Comparison of ENCODE assay signal across 20 cellular contexts in genomic region chr5:115948013-115948605, GRCh38. TPM values are rescaled to one million over a fixed set of nuclear protein-coding genes. Genes with fewer than 3 reads are reported as not detected.
A peak's percentile ranks its signal among the peaks of the same experiment; 100 is the strongest.
DNase-seq lines count a peak whose midpoint lies in the region; ATAC-seq and TF ChIP-seq lines count a peak whose summit lies in the region.
"Had no signal": no experiment of that assay in that cellular context is flagged by ENCODE, and none has a peak within 500 bp of the region (broad histone marks: within the 10 kb centered on the region; RNA-seq: fewer than 3 reads in every experiment).

No MANE protein-coding gene starts in this region.

- TF ChIP-seq CTCF in right atrium auricular region (IDR thresholded peaks at IDR 0.05) (no peak), NB4 (IDR thresholded peaks at IDR 0.05; ENCODE audit: low read depth, low read length) (no peak)

- H3K27ac ChIP-seq in right atrium auricular region: no peak overlapping the region
- H3K27ac ChIP-seq in subcutaneous abdominal adipose tissue (ENCODE audit: low read depth, low read length): peak overlapping the region; percentile 68
- H3K27ac ChIP-seq: colonic mucosa, SK-N-MC, testis had no signal

- no peaks in the 10 kb centered on the region for H3K4me1 Mint-ChIP-seq in activated T-cell treated with anti-CD3 and anti-CD28 coated beads, Interleukin-2, amount 50 U/mL, for 4 hours (ENCODE audit: low read depth)
- H3K4me1 Mint-ChIP-seq in stimulated activated naive CD8-positive, alpha-beta T cell treated with anti-CD3 and anti-CD28 coated beads, Interleukin-15, amount 100 ng/mL, for 72 hours: no peaks in the 10 kb centered on the region

- H3K4me3 ChIP-seq in right atrium auricular region (no peak overlapping the region), NB4 (ENCODE audit: low read depth, low read length) (no peak overlapping the region), subcutaneous abdominal adipose tissue (ENCODE audit: low read depth in 1 of 5, low read length in 5 of 5) (no peak overlapping the region)
- H3K4me3 ChIP-seq: colonic mucosa, SK-N-MC, testis had no signal

- H3K36me3 Mint-ChIP-seq in activated T-cell treated with anti-CD3 and anti-CD28 coated beads, Interleukin-2, amount 50 U/mL, for 4 hours (ENCODE audit: insufficient read depth): no peaks in the 10 kb centered on the region

- H3K4me3 Mint-ChIP-seq in activated T-cell treated with anti-CD3 and anti-CD28 coated beads, Interleukin-2, amount 50 U/mL, for 4 hours: no peak overlapping the region
- H3K4me3 Mint-ChIP-seq in stimulated activated naive CD8-positive, alpha-beta T cell treated with anti-CD3 and anti-CD28 coated beads, Interleukin-15, amount 100 ng/mL, for 72 hours: no peak overlapping the region
- H3K4me3 Mint-ChIP-seq: activated T-helper 1 cell treated with anti-CD3 and anti-CD28 coated beads, Interleukin-12 subunit alpha, Interleukin-12 subunit beta, Interleukin-2, Interleukin-4 antibody, amounts not matched to agents 30 ng/mL and 10 ng/mL and 1 ng/mL, durations not matched to agents 14 hours and 24 hours and 36 hours had no signal

- intact Hi-C loops in Right ventricle myocardium superior (cut with DNase I): no loop called here

- H3K36me3 ChIP-seq in right atrium auricular region (no peaks in the 10 kb centered on the region), subcutaneous abdominal adipose tissue (ENCODE audit: control insufficient read depth in 5 of 5, insufficient read depth in 5 of 5, low read length in 5 of 5) (no peaks in the 10 kb centered on the region)
- H3K36me3 ChIP-seq: colonic mucosa had no signal

- peaks cover 10% of the 10 kb centered on the region for H3K27me3 Mint-ChIP-seq in activated T-cell treated with anti-CD3 and anti-CD28 coated beads, Interleukin-2, amount 50 U/mL, for 4 hours (ENCODE audit: low read depth)
- H3K27me3 Mint-ChIP-seq in stimulated activated naive CD8-positive, alpha-beta T cell treated with anti-CD3 and anti-CD28 coated beads, Interleukin-15, amount 100 ng/mL, for 72 hours: peaks cover 13% of the 10 kb centered on the region

- ATAC-seq in Right ventricle myocardium superior (ENCODE audit: poor library complexity): peak; percentile 83
- ATAC-seq in activated T-cell treated with anti-CD3 and anti-CD28 coated beads, Interleukin-2, amount 50 U/mL, for 4 hours: no peak
- no peak for ATAC-seq in stimulated activated naive CD8-positive, alpha-beta T cell treated with anti-CD3 and anti-CD28 coated beads, Interleukin-15, amount 100 ng/mL, for 72 hours
- ATAC-seq: activated naive CD4-positive, alpha-beta T cell treated with anti-CD3 and anti-CD28 coated beads, Interleukin-2, amount 50 U/mL, for 72 hours; Panc1 had no signal

- H3K9me3 ChIP-seq in right atrium auricular region: no peaks in the 10 kb centered on the region
- no peaks in the 10 kb centered on the region for H3K9me3 ChIP-seq in subcutaneous abdominal adipose tissue (ENCODE audit: control insufficient read depth in 5 of 5, low read length in 5 of 5)
- H3K9me3 ChIP-seq: colonic mucosa, testis had no signal

- H3K4me1 ChIP-seq in right atrium auricular region (no peaks in the 10 kb centered on the region), subcutaneous abdominal adipose tissue (ENCODE audit: control insufficient read depth in 5 of 5, insufficient read depth in 5 of 5, low read length in 5 of 5) (peaks cover 0 to 25% (median 12%) of the 10 kb centered on the region in 5 donors)
- H3K4me1 ChIP-seq: colonic mucosa, testis had no signal

- H3K27me3 ChIP-seq in right atrium auricular region: no peaks in the 10 kb centered on the region
- no peaks in the 10 kb centered on the region for H3K27me3 ChIP-seq in subcutaneous abdominal adipose tissue (ENCODE audit: control insufficient read depth in 5 of 5, insufficient read depth in 4 of 5, low read length in 5 of 5)
- H3K27me3 ChIP-seq: colonic mucosa, testis had no signal

- DNase-seq in Right ventricle myocardium superior (no peak), right atrium auricular region (ENCODE audit: low spot score) (no peak), NB4 (ENCODE audit: low read depth) (peak; percentile 25), fibroblast of the conjunctiva (ENCODE audit: low read depth) (peak; percentile 57)
- no peak for DNase-seq in activated T-cell treated with anti-CD3 and anti-CD28 coated beads, Interleukin-2, amount 50 U/mL, for 4 hours
- DNase-seq in stimulated activated naive CD8-positive, alpha-beta T cell treated with anti-CD3 and anti-CD28 coated beads, Interleukin-15, amount 100 ng/mL, for 72 hours: no peak
- DNase-seq in central memory CD4-positive, alpha-beta T cell: no peak
- DNase-seq: activated CD8-positive, alpha-beta memory T cell treated with anti-CD3 and anti-CD28 coated beads for 24 hours; colonic mucosa; Kasumi-1; midbrain; NCI-H1436; NCI-H2171 treated with DMSO at 0.1 percent for 48 hours; T-helper 9 cell; testis had no signal

- H3K27ac Mint-ChIP-seq in stimulated activated naive CD8-positive, alpha-beta T cell treated with anti-CD3 and anti-CD28 coated beads, Interleukin-15, amount 100 ng/mL, for 72 hours: no peak overlapping the region
- H3K27ac Mint-ChIP-seq: activated naive CD4-positive, alpha-beta T cell treated with anti-CD3 and anti-CD28 coated beads, Interleukin-2, amount 50 U/mL, for 72 hours; activated T-helper 1 cell treated with anti-CD3 and anti-CD28 coated beads, Interleukin-12 subunit alpha, Interleukin-12 subunit beta, Interleukin-2, Interleukin-4 antibody, amounts not matched to agents 30 ng/mL and 10 ng/mL and 1 ng/mL, durations not matched to agents 14 hours and 24 hours and 36 hours had no signal

- H3K9me3 Mint-ChIP-seq in activated T-cell treated with anti-CD3 and anti-CD28 coated beads, Interleukin-2, amount 50 U/mL, for 4 hours: no peaks in the 10 kb centered on the region
- H3K9me3 Mint-ChIP-seq in stimulated activated naive CD8-positive, alpha-beta T cell treated with anti-CD3 and anti-CD28 coated beads, Interleukin-15, amount 100 ng/mL, for 72 hours: no peaks in the 10 kb centered on the region
- H3K9me3 Mint-ChIP-seq: activated naive CD4-positive, alpha-beta T cell treated with anti-CD3 and anti-CD28 coated beads, Interleukin-2, amount 50 U/mL, for 72 hours; activated T-helper 1 cell treated with anti-CD3 and anti-CD28 coated beads, Interleukin-12 subunit alpha, Interleukin-12 subunit beta, Interleukin-2, Interleukin-4 antibody, amounts not matched to agents 30 ng/mL and 10 ng/mL and 1 ng/mL, durations not matched to agents 14 hours and 24 hours and 36 hours had no signal

- H3K9ac ChIP-seq in subcutaneous abdominal adipose tissue (ENCODE audit: low read length in 5 of 5): no peak overlapping the region

- no peak for TF ChIP-seq POLR2A in NB4 (IDR thresholded peaks at IDR 0.05; ENCODE audit: extremely low read depth, insufficient read length)

RNA-seq across cellular contexts. Expression of gene LVRN, which starts 14.2 kb away (rescaled TPM):
- total RNA-seq in Right ventricle myocardium superior: 0.65 TPM
- total RNA-seq in right atrium auricular region: under 1 TPM; 0.19 to 0.39 TPM
- not detected for total RNA-seq in activated T-cell treated with anti-CD3 and anti-CD28 coated beads, Interleukin-2, amount 50 U/mL, for 4 hours
- total RNA-seq: activated T-helper 1 cell treated with anti-CD3 and anti-CD28 coated beads, Interleukin-12 subunit alpha, Interleukin-12 subunit beta, Interleukin-2, Interleukin-4 antibody, amounts not matched to agents 30 ng/mL and 10 ng/mL and 1 ng/mL, durations not matched to agents 14 hours and 24 hours and 36 hours had no signal

Comparison
In these comparisons a context has a peak if more than half of its experiments do, and no peak if none do; other contexts are left out.
1. DNase-seq: peak in NB4 (single experiment) and fibroblast of the conjunctiva (single experiment); none in Right ventricle myocardium superior (single experiment), right atrium auricular region (single experiment), activated T-cell treated with anti-CD3 and anti-CD28 coated beads, Interleukin-2, amount 50 U/mL, for 4 hours (single experiment), stimulated activated naive CD8-positive, alpha-beta T cell treated with anti-CD3 and anti-CD28 coated beads, Interleukin-15, amount 100 ng/mL, for 72 hours (0 of 2) and central memory CD4-positive, alpha-beta T cell (single experiment).